Comparison of ENCODE assay signal across 1 cellular context in genomic region chr20:1965520-1966278, GRCh38.
A peak's percentile ranks its signal among the peaks of the same experiment; 100 is the strongest.
TF ChIP-seq lines count a peak whose summit lies in the region.

No MANE protein-coding gene starts in this region.

TF ChIP-seq in SK-N-SH, 30 proteins besides CTCF, POLR2A, EP300 and RAD21 (continued from another document):
- no peak for TF ChIP-seq ZBTB33 (IDR thresholded peaks at IDR 0.05; ENCODE audit: borderline replicate concordance, low read depth)
- TF ChIP-seq NRF1 (IDR thresholded peaks at IDR 0.05; ENCODE audit: low read depth, low read length): no peak
- TF ChIP-seq NFIC (IDR thresholded peaks at IDR 0.05; ENCODE audit: borderline replicate concordance): no peak
- TF ChIP-seq ELF1 (IDR thresholded peaks at IDR 0.05): no peak
- TF ChIP-seq USF1 (IDR thresholded peaks at IDR 0.05; ENCODE audit: borderline replicate concordance, low read depth): peak; percentile 65
- no peak for TF ChIP-seq REST (IDR thresholded peaks at IDR 0.05; ENCODE audit: low read depth, low read length)
- no peak for TF ChIP-seq SIN3A (IDR thresholded peaks at IDR 0.05; ENCODE audit: borderline replicate concordance, low read depth, low read length)
- TF ChIP-seq TCF12 (IDR thresholded peaks at IDR 0.05): no peak
- TF ChIP-seq PBX3 (IDR thresholded peaks at IDR 0.05): no peak
- no peak for TF ChIP-seq GATA2 (CRISPR knock-in tag; IDR thresholded peaks at IDR 0.05)
- TF ChIP-seq FOSL2 (IDR thresholded peaks at IDR 0.05; ENCODE audit: borderline replicate concordance, low read depth): no peak
- TF ChIP-seq TEAD4 (IDR thresholded peaks at IDR 0.05; ENCODE audit: borderline replicate concordance, insufficient read depth): no peak
- TF ChIP-seq EZH2phosphoT487 (IDR thresholded peaks at IDR 0.05; ENCODE audit: borderline replicate concordance, low read depth): no peak
- TF ChIP-seq FOXJ3 (CRISPR knock-in tag; IDR thresholded peaks at IDR 0.05): no peak
- no peak for TF ChIP-seq RCOR1 (IDR thresholded peaks at IDR 0.05; ENCODE audit: low read length)
- peak; percentile 80 for TF ChIP-seq SMC3 (IDR thresholded peaks at IDR 0.05; ENCODE audit: low read depth, low read length)
- TF ChIP-seq RXRA (IDR thresholded peaks at IDR 0.05; ENCODE audit: borderline replicate concordance, low read depth): no peak
- no peak for TF ChIP-seq USF2 (IDR thresholded peaks at IDR 0.05; ENCODE audit: borderline replicate concordance, low read depth, low read length)
